ENCODE assay signal across 20 cellular contexts in the genomic region with DNA sequence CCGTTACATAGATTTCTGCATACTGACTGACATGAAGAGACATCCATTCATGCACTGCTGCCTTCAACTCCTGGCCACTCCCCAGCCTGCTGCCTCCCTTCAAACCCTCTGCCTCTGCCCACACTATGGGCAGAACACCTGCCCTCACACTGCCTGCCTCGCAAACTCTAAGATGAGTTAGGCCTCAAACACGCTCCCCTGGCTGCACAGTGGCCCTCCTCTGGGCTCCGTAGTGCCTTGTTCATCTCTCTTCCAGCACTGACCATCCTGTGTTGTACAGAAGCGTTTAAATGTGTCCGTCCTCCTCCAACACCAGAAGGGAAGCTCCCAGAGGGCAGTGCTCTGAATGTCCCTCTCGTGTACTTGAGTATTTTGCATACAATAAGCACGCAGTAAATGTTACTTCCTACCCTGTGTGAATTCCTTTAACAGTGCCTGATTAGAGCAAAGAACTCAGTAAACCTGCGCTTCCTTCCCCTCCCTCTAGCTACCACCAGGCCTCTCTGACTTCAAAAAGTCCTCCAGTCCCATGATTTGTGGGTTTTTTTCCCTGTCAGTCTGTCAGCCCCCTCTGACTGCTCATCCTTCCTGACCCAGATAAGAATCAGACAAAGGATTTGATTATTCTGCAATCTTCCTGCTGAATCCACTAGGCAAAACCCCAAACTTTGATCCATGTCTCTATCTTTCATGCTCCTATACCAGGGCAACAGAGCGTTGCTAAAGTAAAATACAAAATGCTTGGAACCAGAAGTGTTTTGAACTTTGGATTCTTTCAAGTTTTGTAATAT. TPM values are rescaled to one million over a fixed set of nuclear protein-coding genes. Genes with fewer than 3 reads are reported as not detected.
A peak's percentile ranks its signal among the peaks of the same experiment; 100 is the strongest.
DNase-seq lines count a peak whose midpoint lies in the region; ATAC-seq and TF ChIP-seq lines count a peak whose summit lies in the region.
"Had no signal": no experiment of that assay in that cellular context is flagged by ENCODE, and none has a peak within 500 bp of the region (broad histone marks: within the 10 kb centered on the region; RNA-seq: fewer than 3 reads in every experiment).

No MANE protein-coding gene starts in this region.

- H3K4me1 Mint-ChIP-seq in activated T-helper 1 cell treated with anti-CD3 and anti-CD28 coated beads, Interleukin-12 subunit alpha, Interleukin-12 subunit beta, Interleukin-2, Interleukin-4 antibody, amounts not matched to agents 30 ng/mL and 10 ng/mL and 1 ng/mL, durations not matched to agents 14 hours and 24 hours and 36 hours (ENCODE audit: low read depth) = peaks cover 49% of the 10 kb centered on the region
- peaks cover 31 to 35% of the 10 kb centered on the region in 2 donors for H3K4me1 Mint-ChIP-seq in stimulated activated naive B cell treated with anti-CD40 and anti-IgM and Interleukin-4, amounts not matched to agents 10 μg/mL and 1 μg/mL and 100 μg/mL, for 72 hours

- H3K36me3 Mint-ChIP-seq in activated T-helper 1 cell treated with anti-CD3 and anti-CD28 coated beads, Interleukin-12 subunit alpha, Interleukin-12 subunit beta, Interleukin-2, Interleukin-4 antibody, amounts not matched to agents 30 ng/mL and 10 ng/mL and 1 ng/mL, durations not matched to agents 14 hours and 24 hours and 36 hours (ENCODE audit: low read depth) = peaks cover 21% of the 10 kb centered on the region
- peaks cover 21 to 35% of the 10 kb centered on the region in 2 donors for H3K36me3 Mint-ChIP-seq in stimulated activated naive B cell treated with anti-CD40 and anti-IgM and Interleukin-4, amounts not matched to agents 10 μg/mL and 1 μg/mL and 100 μg/mL, for 72 hours

- H3K79me2 ChIP-seq in DOHH2 (ENCODE audit: control insufficient read depth, low read length) = peaks cover 76% of the 10 kb centered on the region

- H3K4me3 ChIP-seq in BLaER1 treated with 17β-estradiol and CSF1 and Interleukin-3, amounts not matched to agents 10 nM and 100 nM = peak overlapping the region in 1 of 10 experiments; percentile 2; a peak in 1 of 20 replicates
- no peak overlapping the region for H3K4me3 ChIP-seq in DOHH2 (ENCODE audit: low read length)
- H3K4me3 ChIP-seq in liver (ENCODE audit: low read depth in 1 of 3, low read length in 3 of 3) = no peak overlapping the region
- H3K4me3 ChIP-seq: gastrocnemius medialis, transverse colon had no signal

- no peak for TF ChIP-seq RAD21 in liver (IDR thresholded peaks at IDR 0.05)

- no peaks in the 10 kb centered on the region for H3K9me3 ChIP-seq in BLaER1 treated with 17β-estradiol and CSF1 and Interleukin-3, amounts not matched to agents 10 nM and 100 nM (replicated peaks in 1 of 11)
- no peaks in the 10 kb centered on the region for H3K9me3 ChIP-seq in DOHH2 (ENCODE audit: control insufficient read depth, insufficient read depth, low read length)
- no peaks in the 10 kb centered on the region for H3K9me3 ChIP-seq in liver (ENCODE audit: control insufficient read depth in 4 of 4, low read length in 3 of 4)
- H3K9me3 ChIP-seq: gastrocnemius medialis, transverse colon had no signal

- H3K9ac ChIP-seq in BLaER1 treated with 17β-estradiol and CSF1 and Interleukin-3, amounts not matched to agents 10 nM and 100 nM = peak overlapping the region in 8 of 11 experiments; percentile 8 to 94 (median 36); a peak in 8 of 22 replicates
- no peak overlapping the region for H3K9ac ChIP-seq in liver (ENCODE audit: low read depth in 1 of 2, low read length in 2 of 2)
- H3K9ac ChIP-seq: parathyroid adenoma had no signal

- H3K27ac ChIP-seq in BLaER1 treated with 17β-estradiol and CSF1 and Interleukin-3, amounts not matched to agents 10 nM and 100 nM = peak overlapping the region in 1 of 11 experiments; percentile 38; a peak in 2 of 22 replicates
- H3K27ac ChIP-seq in DOHH2 (ENCODE audit: low read depth, low read length) = no peak overlapping the region
- peak overlapping the region; percentile 3 to 44 for H3K27ac ChIP-seq in liver (ENCODE audit: low read depth in 1 of 2, low read length in 2 of 2)
- H3K27ac ChIP-seq: gastrocnemius medialis, parathyroid adenoma, transverse colon had no signal

- H3K4me2 ChIP-seq in BLaER1 treated with 17β-estradiol and CSF1 and Interleukin-3, amounts not matched to agents 10 nM and 100 nM = peak overlapping the region; percentile 2 to 99 (median 96); a peak in 21 of 22 replicates
- H3K4me2 ChIP-seq in DOHH2 (ENCODE audit: low read length) = peak overlapping the region; percentile 11; the same call in 1 of the 2 replicates

- peaks cover 0 to 86% (median 75%) of the 10 kb centered on the region in 11 experiments; a peak in 18 of 22 replicates for H4K20me1 ChIP-seq in BLaER1 treated with 17β-estradiol and CSF1 and Interleukin-3, amounts not matched to agents 10 nM and 100 nM
- H4K20me1 ChIP-seq in DOHH2 (ENCODE audit: control insufficient read depth, insufficient read depth, low read depth, low read length) = peaks cover 14% of the 10 kb centered on the region

- H3K9me2 ChIP-seq in DOHH2 (replicated peaks; ENCODE audit: control insufficient read depth, low read length) = no peaks in the 10 kb centered on the region

- peak overlapping the region; percentile 4 for H3K27ac Mint-ChIP-seq in activated T-helper 1 cell treated with anti-CD3 and anti-CD28 coated beads, Interleukin-12 subunit alpha, Interleukin-12 subunit beta, Interleukin-2, Interleukin-4 antibody, amounts not matched to agents 30 ng/mL and 10 ng/mL and 1 ng/mL, durations not matched to agents 14 hours and 24 hours and 36 hours
- H3K27ac Mint-ChIP-seq in stimulated activated naive B cell treated with anti-CD40 and anti-IgM and Interleukin-4, amounts not matched to agents 10 μg/mL and 1 μg/mL and 100 μg/mL, for 72 hours = no peak overlapping the region
- H3K27ac Mint-ChIP-seq: stimulated activated memory B cell treated with anti-CD40 and anti-IgM and Interleukin-4, amounts not matched to agents 10 μg/mL and 1 μg/mL and 100 μg/mL, for 72 hours had no signal

- no peak for ATAC-seq in HG03439 (IDR thresholded peaks at IDR 0.05; ENCODE audit: unreplicated experiment)
- ATAC-seq in stimulated activated naive B cell treated with anti-CD40 and anti-IgM and Interleukin-4, amounts not matched to agents 10 μg/mL and 1 μg/mL and 100 μg/mL, for 72 hours (replicated peaks) = no peak
- ATAC-seq: esophagus mucosa; gastrocnemius medialis; naive thymus-derived CD4-positive, alpha-beta T cell; stimulated activated memory B cell treated with anti-CD40 and anti-IgM and Interleukin-4, amounts not matched to agents 10 μg/mL and 1 μg/mL and 100 μg/mL, for 72 hours had no signal

- no peaks in the 10 kb centered on the region for H3K27me3 ChIP-seq in BLaER1 treated with 17β-estradiol and CSF1 and Interleukin-3, amounts not matched to agents 10 nM and 100 nM
- no peaks in the 10 kb centered on the region for H3K27me3 ChIP-seq in DOHH2 (ENCODE audit: control insufficient read depth, low read length)
- H3K27me3 ChIP-seq in liver (ENCODE audit: control insufficient read depth in 4 of 4, insufficient read depth in 4 of 4, low read length in 3 of 4) = no peaks in the 10 kb centered on the region
- H3K27me3 ChIP-seq: gastrocnemius medialis, transverse colon had no signal

- H3K36me3 ChIP-seq in BLaER1 treated with 17β-estradiol and CSF1 and Interleukin-3, amounts not matched to agents 10 nM and 100 nM = peaks cover 19 to 64% (median 51%) of the 10 kb centered on the region in 11 experiments
- H3K36me3 ChIP-seq in DOHH2 (ENCODE audit: control insufficient read depth, low read length) = peaks cover 68% of the 10 kb centered on the region
- peaks cover 0 to 12% (median 7%) of the 10 kb centered on the region in 4 donors for H3K36me3 ChIP-seq in liver (ENCODE audit: control insufficient read depth in 4 of 4, insufficient read depth in 3 of 4, low read depth in 1 of 4, low read length in 3 of 4)

- H3K4me1 ChIP-seq in BLaER1 treated with 17β-estradiol and CSF1 and Interleukin-3, amounts not matched to agents 10 nM and 100 nM = peaks cover 37 to 59% (median 53%) of the 10 kb centered on the region in 10 experiments
- H3K4me1 ChIP-seq in DOHH2 (ENCODE audit: control insufficient read depth, low read length) = peaks cover 29% of the 10 kb centered on the region
- peaks cover 7 to 45% (median 41%) of the 10 kb centered on the region in 4 donors for H3K4me1 ChIP-seq in liver (ENCODE audit: control insufficient read depth in 4 of 4, insufficient read depth in 4 of 4, low read length in 3 of 4)

- no peak overlapping the region for H3K4me3 Mint-ChIP-seq in activated T-helper 1 cell treated with anti-CD3 and anti-CD28 coated beads, Interleukin-12 subunit alpha, Interleukin-12 subunit beta, Interleukin-2, Interleukin-4 antibody, amounts not matched to agents 30 ng/mL and 10 ng/mL and 1 ng/mL, durations not matched to agents 14 hours and 24 hours and 36 hours
- no peak overlapping the region for H3K4me3 Mint-ChIP-seq in stimulated activated naive B cell treated with anti-CD40 and anti-IgM and Interleukin-4, amounts not matched to agents 10 μg/mL and 1 μg/mL and 100 μg/mL, for 72 hours
- H3K4me3 Mint-ChIP-seq: stimulated activated memory B cell treated with anti-CD40 and anti-IgM and Interleukin-4, amounts not matched to agents 10 μg/mL and 1 μg/mL and 100 μg/mL, for 72 hours had no signal

- intact Hi-C loops in activated T-helper 1 cell treated with anti-CD3 and anti-CD28 coated beads, Interleukin-12 subunit alpha, Interleukin-12 subunit beta, Interleukin-2, Interleukin-4 antibody, amounts not matched to agents 30 ng/mL and 10 ng/mL and 1 ng/mL, durations not matched to agents 14 hours and 24 hours and 36 hours (cut with micrococcal nuclease) = no loop called here

- DNase-seq in activated T-helper 1 cell treated with anti-CD3 and anti-CD28 coated beads, Interleukin-12 subunit alpha, Interleukin-12 subunit beta, Interleukin-2, Interleukin-4 antibody, amounts not matched to agents 30 ng/mL and 10 ng/mL and 1 ng/mL, durations not matched to agents 14 hours and 24 hours and 36 hours (ENCODE audit: low spot score) = no peak
- no peak for DNase-seq in stimulated activated naive B cell treated with anti-CD40 and anti-IgM and Interleukin-4, amounts not matched to agents 10 μg/mL and 1 μg/mL and 100 μg/mL, for 72 hours
- DNase-seq in nucleus accumbens (lab: John Stamatoyannopoulos, UW) (no peak), retina (no peak)
- DNase-seq: activated CD4-positive, alpha-beta T cell treated with anti-CD3 and anti-CD28 coated beads for 4 hours; activated CD8-positive, alpha-beta memory T cell treated with anti-CD3 and anti-CD28 coated beads, Interleukin-2, amount 50 U/mL, for 48 hours; amniotic stem cell; CD8-positive, alpha-beta memory T cell; gastrocnemius medialis; naive thymus-derived CD4-positive, alpha-beta T cell; NCI-H1105 treated with DMSO at 0.1 percent for 48 hours; NCI-H526; transverse colon had no signal

- no peaks in the 10 kb centered on the region for H3F3A ChIP-seq in DOHH2 (ENCODE audit: control insufficient read depth, insufficient read depth)

- no peaks in the 10 kb centered on the region for H3K9me3 Mint-ChIP-seq in activated T-helper 1 cell treated with anti-CD3 and anti-CD28 coated beads, Interleukin-12 subunit alpha, Interleukin-12 subunit beta, Interleukin-2, Interleukin-4 antibody, amounts not matched to agents 30 ng/mL and 10 ng/mL and 1 ng/mL, durations not matched to agents 14 hours and 24 hours and 36 hours
- H3K9me3 Mint-ChIP-seq in stimulated activated naive B cell treated with anti-CD40 and anti-IgM and Interleukin-4, amounts not matched to agents 10 μg/mL and 1 μg/mL and 100 μg/mL, for 72 hours = no peaks in the 10 kb centered on the region
- H3K9me3 Mint-ChIP-seq: CD8-positive, alpha-beta memory T cell; naive thymus-derived CD4-positive, alpha-beta T cell; stimulated activated memory B cell treated with anti-CD40 and anti-IgM and Interleukin-4, amounts not matched to agents 10 μg/mL and 1 μg/mL and 100 μg/mL, for 72 hours had no signal

- 77% methylated on average over 10 of the region's 10 CpGs for WGBS in liver

- no peaks in the 10 kb centered on the region for H3K27me3 Mint-ChIP-seq in activated T-helper 1 cell treated with anti-CD3 and anti-CD28 coated beads, Interleukin-12 subunit alpha, Interleukin-12 subunit beta, Interleukin-2, Interleukin-4 antibody, amounts not matched to agents 30 ng/mL and 10 ng/mL and 1 ng/mL, durations not matched to agents 14 hours and 24 hours and 36 hours (ENCODE audit: insufficient read depth)
- H3K27me3 Mint-ChIP-seq in stimulated activated naive B cell treated with anti-CD40 and anti-IgM and Interleukin-4, amounts not matched to agents 10 μg/mL and 1 μg/mL and 100 μg/mL, for 72 hours = no peaks in the 10 kb centered on the region
- H3K27me3 Mint-ChIP-seq: CD8-positive, alpha-beta memory T cell; naive thymus-derived CD4-positive, alpha-beta T cell; stimulated activated memory B cell treated with anti-CD40 and anti-IgM and Interleukin-4, amounts not matched to agents 10 μg/mL and 1 μg/mL and 100 μg/mL, for 72 hours had no signal

- TF ChIP-seq CTCF in DOHH2 (IDR thresholded peaks at IDR 0.05; ENCODE audit: low read depth, low read length, poor library complexity, severe bottlenecking) (no peak), liver (IDR thresholded peaks at IDR 0.05; ENCODE audit: low read depth, low read length, missing input control) (no peak)

RNA-seq across cellular contexts. Expression of a gene that starts 3.9 kb away (rescaled TPM):
- 38.0 and 41.8 TPM in 2 replicates for total RNA-seq in activated T-helper 1 cell treated with anti-CD3 and anti-CD28 coated beads, Interleukin-12 subunit alpha, Interleukin-12 subunit beta, Interleukin-2, Interleukin-4 antibody, amounts not matched to agents 30 ng/mL and 10 ng/mL and 1 ng/mL, durations not matched to agents 14 hours and 24 hours and 36 hours
- total RNA-seq in liver = 10 to 100 TPM in 1 of 2 donors, 1 to 10 TPM in 1; 7.7 to 12.7 TPM
- polyA plus RNA-seq in liver = 1 to 10 TPM; 2.5 to 6.4 TPM

RNA-seq across cellular contexts. Expression of a gene that starts 21.1 kb away (rescaled TPM):
- 71.7 and 73.2 TPM in 2 replicates for total RNA-seq in activated T-helper 1 cell treated with anti-CD3 and anti-CD28 coated beads, Interleukin-12 subunit alpha, Interleukin-12 subunit beta, Interleukin-2, Interleukin-4 antibody, amounts not matched to agents 30 ng/mL and 10 ng/mL and 1 ng/mL, durations not matched to agents 14 hours and 24 hours and 36 hours
- 10 to 100 TPM; 35.8 to 37.7 TPM for total RNA-seq in liver
- 10 to 100 TPM; 54.1 to 75.3 TPM for polyA plus RNA-seq in liver

RNA-seq across cellular contexts. Expression of a gene that starts 21.5 kb away (rescaled TPM):
- 38.1 and 39.6 TPM in 2 replicates for total RNA-seq in activated T-helper 1 cell treated with anti-CD3 and anti-CD28 coated beads, Interleukin-12 subunit alpha, Interleukin-12 subunit beta, Interleukin-2, Interleukin-4 antibody, amounts not matched to agents 30 ng/mL and 10 ng/mL and 1 ng/mL, durations not matched to agents 14 hours and 24 hours and 36 hours
- total RNA-seq in liver = 10 to 100 TPM; 16.0 to 18.6 TPM
- 1 to 10 TPM; 4.3 to 6.2 TPM for polyA plus RNA-seq in liver

RNA-seq across cellular contexts. Expression of a gene that starts 26.0 kb away (rescaled TPM):
- 410 and 413 TPM in 2 replicates for total RNA-seq in activated T-helper 1 cell treated with anti-CD3 and anti-CD28 coated beads, Interleukin-12 subunit alpha, Interleukin-12 subunit beta, Interleukin-2, Interleukin-4 antibody, amounts not matched to agents 30 ng/mL and 10 ng/mL and 1 ng/mL, durations not matched to agents 14 hours and 24 hours and 36 hours
- 100 to 1,000 TPM in 1 of 2 donors, 10 to 100 TPM in 1; 94.9 to 107 TPM for total RNA-seq in liver
- polyA plus RNA-seq in liver = 100 to 1,000 TPM; 118 to 123 TPM

RNA-seq across cellular contexts. Expression of a gene that starts 44.9 kb away (rescaled TPM):
- total RNA-seq in activated T-helper 1 cell treated with anti-CD3 and anti-CD28 coated beads, Interleukin-12 subunit alpha, Interleukin-12 subunit beta, Interleukin-2, Interleukin-4 antibody, amounts not matched to agents 30 ng/mL and 10 ng/mL and 1 ng/mL, durations not matched to agents 14 hours and 24 hours and 36 hours = 61.0 and 67.0 TPM in 2 replicates
- total RNA-seq in liver = 10 to 100 TPM; 21.7 to 37.0 TPM
- 10 to 100 TPM; 10.9 to 34.0 TPM for polyA plus RNA-seq in liver

Comparison
In these comparisons a context has a peak if more than half of its experiments do, and no peak if none do; other contexts are left out.
1. H3K9ac ChIP-seq: peak in BLaER1 treated with 17β-estradiol and CSF1 and Interleukin-3, amounts not matched to agents 10 nM and 100 nM (8 of 11); none in liver (0 of 2).